12 cellular contexts compared by ENCODE assay signal in the genomic region with DNA sequence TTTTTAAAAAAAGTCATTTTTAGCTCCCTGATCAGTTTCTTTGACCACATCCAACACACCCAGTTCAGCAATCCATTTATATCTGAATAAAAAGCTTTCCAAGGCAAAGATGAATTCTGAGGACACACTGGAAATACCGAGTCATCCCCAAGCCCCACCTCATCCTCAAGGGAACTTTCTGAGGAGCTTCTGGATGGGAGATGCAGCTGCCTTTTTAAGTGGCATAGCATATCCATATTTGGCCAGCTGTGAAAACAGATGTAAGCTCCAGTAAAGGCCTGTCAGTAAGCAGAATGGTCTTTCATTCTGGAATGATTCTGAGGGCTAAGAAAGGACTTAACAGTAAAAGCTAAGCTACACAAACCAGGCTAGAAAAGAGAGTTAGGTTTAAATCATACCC. TPM values are rescaled to one million over a fixed set of nuclear protein-coding genes. Genes with fewer than 3 reads are reported as not detected.
DNase-seq lines count a peak whose midpoint lies in the region; ATAC-seq and TF ChIP-seq lines count a peak whose summit lies in the region.
"Had no signal": no experiment of that assay in that cellular context is flagged by ENCODE, and none has a peak within 500 bp of the region (broad histone marks: within the 10 kb centered on the region; RNA-seq: fewer than 3 reads in every experiment).

No MANE protein-coding gene starts in this region.

- in situ Hi-C loops in astrocyte of the cerebellum (cut with HindIII; ENCODE audit: low sequenced_read_pairs): no loop called here

- peak in 1 of 2 donors; percentile 46 for TF ChIP-seq EP300 in tibial nerve (IDR thresholded peaks at IDR 0.05)

- H3K9me3 ChIP-seq in hepatocyte (ENCODE audit: low read depth): no peaks in the 10 kb centered on the region
- no peaks in the 10 kb centered on the region for H3K9me3 ChIP-seq in tibial nerve

- H3K9me2 ChIP-seq in hepatocyte (replicated peaks; ENCODE audit: insufficient read depth): no peaks in the 10 kb centered on the region

- no peak for ATAC-seq in GM18867 (IDR thresholded peaks at IDR 0.05; ENCODE audit: unreplicated experiment)
- ATAC-seq: natural killer cell, right cardiac atrium had no signal

- no peaks in the 10 kb centered on the region for H3K27me3 ChIP-seq in hepatocyte
- H3K27me3 ChIP-seq in tibial nerve: no peaks in the 10 kb centered on the region

- H4K20me1 ChIP-seq in hepatocyte (ENCODE audit: insufficient read depth, poor library complexity, severe bottlenecking): peaks cover 2% of the 10 kb centered on the region

- H2AFZ ChIP-seq in hepatocyte: no peak overlapping the region

- peak; percentile 15 for DNase-seq in NCI-H2171 treated with DMSO at 0.1 percent for 48 hours (lab: John Stamatoyannopoulos, UW)
- DNase-seq in NCI-H2171 (lab: John Stamatoyannopoulos, UW): no peak
- DNase-seq in astrocyte of the cerebellum (ENCODE audit: low read depth): peak; percentile 4
- DNase-seq in hepatocyte (ENCODE audit: low spot score): no peak
- DNase-seq in tibial nerve (ENCODE audit: low spot score in 2 of 2): peak in 1 of 2 donors; percentile 7
- DNase-seq in COR-L47 (lab: John Stamatoyannopoulos, UW): no peak
- no peak for DNase-seq in NCI-H1436 (lab: John Stamatoyannopoulos, UW)
- DNase-seq: 8988T, natural killer cell, right cardiac atrium had no signal

- H3K27ac ChIP-seq in hepatocyte (peak overlapping the region; percentile 74), tibial nerve (peak overlapping the region; percentile 17 to 72 (median 58))

- H3K79me2 ChIP-seq in hepatocyte: peaks cover 70% of the 10 kb centered on the region

- H3K4me2 ChIP-seq in hepatocyte: no peak overlapping the region

- no peaks in the 10 kb centered on the region for H3K4me1 ChIP-seq in hepatocyte (ENCODE audit: insufficient read depth)
- H3K4me1 ChIP-seq in tibial nerve: peaks cover 0 to 45% (median 6%) of the 10 kb centered on the region in 4 donors

- H3K4me3 ChIP-seq in astrocyte of the cerebellum (ENCODE audit: low read depth, low read length) (no peak overlapping the region), hepatocyte (no peak overlapping the region), tibial nerve (no peak overlapping the region)
- H3K4me3 ChIP-seq: coronary artery had no signal

- H3K36me3 ChIP-seq in hepatocyte (replicated peaks; ENCODE audit: insufficient read depth, low read depth): no peaks in the 10 kb centered on the region
- peaks cover 0 to 30% (median 0%) of the 10 kb centered on the region in 3 donors for H3K36me3 ChIP-seq in tibial nerve

- 81% methylated on average over 1 of the region's 1 CpG for WGBS in hepatocyte (ENCODE audit: low lambda C conversion rate, missing lambda C conversion rate)
- WGBS in tibial nerve, 2 donors: 41 to 70% methylated on average over 1 of the region's 1 CpG

- no peak for TF ChIP-seq CTCF in astrocyte of the cerebellum (IDR thresholded peaks at IDR 0.05; ENCODE audit: low read depth, low read length, missing control alignments)
- no peak for TF ChIP-seq CTCF in hepatocyte (IDR thresholded peaks at IDR 0.05; ENCODE audit: poor library complexity)
- TF ChIP-seq CTCF in tibial nerve (IDR thresholded peaks at IDR 0.05): no peak

- TF ChIP-seq POLR2A in tibial nerve (IDR thresholded peaks at IDR 0.05): no peak

RNA-seq across cellular contexts. Expression of a gene that starts 18.4 kb away (rescaled TPM):
- total RNA-seq in hepatocyte (13.6 and 15.3 TPM in 2 replicates), tibial nerve (10 to 100 TPM; 16.5 to 30.3 (median 23.0) TPM)
- polyA plus RNA-seq in hepatocyte: 15.3 and 17.3 TPM in 2 replicates

RNA-seq across cellular contexts. Expression of a gene that starts 49.8 kb away (rescaled TPM):
- total RNA-seq in hepatocyte (52.2 and 64.6 TPM in 2 replicates), tibial nerve (100 to 1,000 TPM in 2 of 4 donors, 10 to 100 TPM in 2; 87.4 to 120 (median 101) TPM)
- 42.3 and 59.6 TPM in 2 replicates for polyA plus RNA-seq in hepatocyte

Comparison
In these comparisons a context has a peak if more than half of its experiments do, and no peak if none do; other contexts are left out.
1. DNase-seq: peak in NCI-H2171 treated with DMSO at 0.1 percent for 48 hours (single experiment) and astrocyte of the cerebellum (single experiment); none in NCI-H2171 (single experiment), hepatocyte (single experiment), COR-L47 (single experiment) and NCI-H1436 (single experiment).